Comparison of ENCODE assay signal across 8 cellular contexts in genomic region chr12:57522887-57523705, GRCh38. TPM values are rescaled to one million over a fixed set of nuclear protein-coding genes. Genes with fewer than 3 reads are reported as not detected.
A peak's percentile ranks its signal among the peaks of the same experiment; 100 is the strongest.
DNase-seq lines count a peak whose midpoint lies in the region; ATAC-seq and TF ChIP-seq lines count a peak whose summit lies in the region.

No MANE protein-coding gene starts in this region.

- H3K27ac ChIP-seq in neutrophil: peak overlapping the region; percentile 100

- H3K9me3 Mint-ChIP-seq in activated naive CD4-positive, alpha-beta T cell treated with anti-CD3 and anti-CD28 coated beads for 36 hours: no peaks in the 10 kb centered on the region

- H3K9me3 ChIP-seq in neutrophil: no peaks in the 10 kb centered on the region

- no peak for ATAC-seq in HG03442 (IDR thresholded peaks at IDR 0.05; ENCODE audit: unreplicated experiment)
- ATAC-seq in HG02623 (IDR thresholded peaks at IDR 0.05; ENCODE audit: unreplicated experiment): no peak

- intact Hi-C loops in activated naive CD4-positive, alpha-beta T cell treated with anti-CD3 and anti-CD28 coated beads for 36 hours (cut with micrococcal nuclease): loop anchor here (1.0 to 10.0 kb wide), 14 partner anchors 24 to 1188 kb away; partner anchors contain the start of genes CDK4, CTDSP2, DCTN2 and EEF1AKMT3

- H3K36me3 Mint-ChIP-seq in activated naive CD4-positive, alpha-beta T cell treated with anti-CD3 and anti-CD28 coated beads for 36 hours (ENCODE audit: low read depth): peaks cover 25% of the 10 kb centered on the region

- H3K4me3 ChIP-seq in neutrophil (ENCODE audit: low read depth in 1 of 2, low read length in 1 of 2): peak overlapping the region; percentile 78 to 99

- no peak for TF ChIP-seq CTCF in neutrophil (IDR thresholded peaks at IDR 0.05)

- peak; percentile 91 for DNase-seq in GOT3 (lab: John Stamatoyannopoulos, UW)
- DNase-seq in NOMO-1 treated with dmso at 0.1 percent for 144 hours (lab: John Stamatoyannopoulos, UW; ENCODE audit: unreplicated experiment): peak; percentile 80
- DNase-seq in activated naive CD4-positive, alpha-beta T cell treated with anti-CD3 and anti-CD28 coated beads for 36 hours: peak; percentile 60
- peak; percentile 50 for DNase-seq in glomerular visceral epithelial cell (ENCODE audit: extremely low spot score)
- DNase-seq in NCI-H128 (lab: John Stamatoyannopoulos, UW; ENCODE audit: unreplicated experiment): no peak

- H3K4me1 ChIP-seq in neutrophil (ENCODE audit: control insufficient read depth in 1 of 2, insufficient read depth in 1 of 2, low read depth in 1 of 2, low read length in 1 of 2): peaks cover 55 to 59% of the 10 kb centered on the region in 2 experiments

- peak overlapping the region; percentile 85 for H3K27ac Mint-ChIP-seq in activated naive CD4-positive, alpha-beta T cell treated with anti-CD3 and anti-CD28 coated beads for 36 hours

- H3K27me3 ChIP-seq in neutrophil: no peaks in the 10 kb centered on the region

- peaks cover 54% of the 10 kb centered on the region for H3K4me1 Mint-ChIP-seq in activated naive CD4-positive, alpha-beta T cell treated with anti-CD3 and anti-CD28 coated beads for 36 hours (ENCODE audit: low read depth)

- H3K4me3 Mint-ChIP-seq in activated naive CD4-positive, alpha-beta T cell treated with anti-CD3 and anti-CD28 coated beads for 36 hours: peak overlapping the region; percentile 90

- H3K36me3 ChIP-seq in neutrophil: peaks cover 48% of the 10 kb centered on the region

- CTCF ChIA-PET in activated naive CD4-positive, alpha-beta T cell treated with anti-CD3 and anti-CD28 coated beads for 36 hours (lab: Charles Lee): interaction anchor here (1.5 to 2.1 kb wide), 4 partner anchors 23 to 97 kb away, joined by 3 to 12 read pairs (median 6); partner anchors contain the start of genes GLI1 and INHBE

- no peaks in the 10 kb centered on the region for H3K27me3 Mint-ChIP-seq in activated naive CD4-positive, alpha-beta T cell treated with anti-CD3 and anti-CD28 coated beads for 36 hours (ENCODE audit: low read depth)

RNA-seq across cellular contexts. Expression of gene MBD6, which starts 0.5 kb away (rescaled TPM):
- 10 to 100 TPM; 43.5 to 45.5 TPM for total RNA-seq in activated naive CD4-positive, alpha-beta T cell treated with anti-CD3 and anti-CD28 coated beads for 36 hours

RNA-seq across cellular contexts. Expression of gene DDIT3, which starts 2.8 kb away (rescaled TPM):
- total RNA-seq in activated naive CD4-positive, alpha-beta T cell treated with anti-CD3 and anti-CD28 coated beads for 36 hours: 10 to 100 TPM; 44.6 to 45.6 TPM

RNA-seq across cellular contexts. Expression of gene DCTN2, which starts 23.9 kb away (rescaled TPM):
- total RNA-seq in activated naive CD4-positive, alpha-beta T cell treated with anti-CD3 and anti-CD28 coated beads for 36 hours: 10 to 100 TPM; 65.1 to 71.7 TPM

RNA-seq across cellular contexts. Expression of gene KIF5A, which starts 26.7 kb away (rescaled TPM):
- total RNA-seq in activated naive CD4-positive, alpha-beta T cell treated with anti-CD3 and anti-CD28 coated beads for 36 hours: under 1 TPM; 0.60 to 0.86 TPM

RNA-seq across cellular contexts. Expression of gene MARS1, which starts 35.2 kb away (rescaled TPM):
- total RNA-seq in activated naive CD4-positive, alpha-beta T cell treated with anti-CD3 and anti-CD28 coated beads for 36 hours: 100 to 1,000 TPM; 481 to 489 TPM
